Comparison of ENCODE assay signal across 29 cellular contexts in genomic region chr4:183984561-183984960, GRCh38.
"Had no signal": no experiment of that assay in that cellular context is flagged by ENCODE, and none has a peak within 500 bp of the region (broad histone marks: within the 10 kb centered on the region; RNA-seq: fewer than 3 reads in every experiment).

No MANE protein-coding gene starts in this region.

- H3K27ac Mint-ChIP-seq: activated B cell treated with CpG ODN at 0.5 μM for 24 hours; activated CD4-positive, alpha-beta T cell treated with anti-CD3 and anti-CD28 coated beads for 36 hours; activated naive CD8-positive, alpha-beta T cell treated with anti-CD3 and anti-CD28 coated beads for 36 hours; activated T-helper 2 cell treated with anti-CD3 and anti-CD28 coated beads, Interferon-gamma antibody, Interleukin-2, Interleukin-4, amounts not matched to agents 10 μg/mL and 5 μg/mL and 100 μg/mL, durations not matched to agents 14 hours and 24 hours and 36 hours; dendritic cell treated with granulocyte-macrophage colony-stimulating factor and Interleukin-4, amounts not matched to agents 40 ng/mL and 50 ng/mL, for 4 days; natural killer cell; stimulated activated naive B cell treated with anti-CD40 and anti-IgM and Interleukin-4, amounts not matched to agents 10 μg/mL and 1 μg/mL and 100 μg/mL, for 72 hours; T-helper 17 cell had no signal

- H2AFZ ChIP-seq: parathyroid adenoma had no signal

- H3K27ac ChIP-seq: foreskin keratinocyte, lower lobe of right lung, neutrophil, parathyroid adenoma, SK-N-MC, thyroid gland had no signal

- H3K36me3 ChIP-seq: lower lobe of right lung, neutrophil, thyroid gland had no signal

- H3K4me1 ChIP-seq: parathyroid adenoma had no signal

- H3K9me3 Mint-ChIP-seq: activated B cell treated with CpG ODN at 0.5 μM for 24 hours; activated naive CD8-positive, alpha-beta T cell treated with anti-CD3 and anti-CD28 coated beads for 36 hours; activated T-cell treated with anti-CD3 and anti-CD28 coated beads, Interleukin-2, amount 50 U/mL, for 4 hours; activated T-helper 2 cell treated with anti-CD3 and anti-CD28 coated beads, Interferon-gamma antibody, Interleukin-2, Interleukin-4, amounts not matched to agents 10 μg/mL and 5 μg/mL and 100 μg/mL, durations not matched to agents 14 hours and 24 hours and 36 hours; dendritic cell treated with granulocyte-macrophage colony-stimulating factor and Interleukin-4, amounts not matched to agents 40 ng/mL and 50 ng/mL, for 4 days; natural killer cell; stimulated activated naive B cell treated with anti-CD40 and anti-IgM and Interleukin-4, amounts not matched to agents 10 μg/mL and 1 μg/mL and 100 μg/mL, for 72 hours had no signal

- ATAC-seq: activated CD4-positive, alpha-beta T cell treated with anti-CD3 and anti-CD28 coated beads for 36 hours; activated T-cell treated with anti-CD3 and anti-CD28 coated beads, Interleukin-2, amount 50 U/mL, for 4 hours; foreskin keratinocyte; left colon; lower lobe of right lung; natural killer cell; sciatic nerve; stimulated activated naive B cell treated with anti-CD40 and anti-IgM and Interleukin-4, amounts not matched to agents 10 μg/mL and 1 μg/mL and 100 μg/mL, for 72 hours; T-helper 17 cell had no signal

- H3K79me2 ChIP-seq: parathyroid adenoma had no signal

- H3K9me3 ChIP-seq: lower lobe of right lung, neutrophil, thyroid gland had no signal

- H3K27me3 ChIP-seq: foreskin keratinocyte, neutrophil, thyroid gland had no signal

- H3K4me3 Mint-ChIP-seq: activated B cell treated with CpG ODN at 0.5 μM for 24 hours; activated CD4-positive, alpha-beta T cell treated with anti-CD3 and anti-CD28 coated beads for 36 hours; activated naive CD8-positive, alpha-beta T cell treated with anti-CD3 and anti-CD28 coated beads for 36 hours; activated T-cell treated with anti-CD3 and anti-CD28 coated beads, Interleukin-2, amount 50 U/mL, for 4 hours; dendritic cell treated with granulocyte-macrophage colony-stimulating factor and Interleukin-4, amounts not matched to agents 40 ng/mL and 50 ng/mL, for 4 days; natural killer cell; stimulated activated naive B cell treated with anti-CD40 and anti-IgM and Interleukin-4, amounts not matched to agents 10 μg/mL and 1 μg/mL and 100 μg/mL, for 72 hours; T-helper 17 cell had no signal

- FAIRE-seq: islet of Langerhans, small intestine had no signal

- H3K36me3 Mint-ChIP-seq: activated naive CD8-positive, alpha-beta T cell treated with anti-CD3 and anti-CD28 coated beads for 36 hours; natural killer cell; stimulated activated naive B cell treated with anti-CD40 and anti-IgM and Interleukin-4, amounts not matched to agents 10 μg/mL and 1 μg/mL and 100 μg/mL, for 72 hours had no signal

- H3K9ac ChIP-seq: parathyroid adenoma had no signal

- DNase-seq: activated B cell treated with CpG ODN at 0.5 μM for 24 hours; activated CD4-positive, alpha-beta T cell treated with anti-CD3 and anti-CD28 coated beads for 36 hours; activated CD4-positive, alpha-beta T cell treated with anti-CD3 and anti-CD28 coated beads, Interleukin-2, amount 50 U/mL, for 4 hours; activated CD8-positive, alpha-beta memory T cell treated with anti-CD3 and anti-CD28 coated beads for 24 hours; activated CD8-positive, alpha-beta memory T cell treated with anti-CD3 and anti-CD28 coated beads, Interleukin-2, amount 50 U/mL, for 48 hours; activated naive CD4-positive, alpha-beta T cell treated with Interleukin-2 at 50 U/mL for 16 hours; activated naive CD8-positive, alpha-beta T cell treated with anti-CD3 and anti-CD28 coated beads for 36 hours; activated T-cell treated with anti-CD3 and anti-CD28 coated beads, Interleukin-2, amount 50 U/mL, for 4 hours; effector CD8-positive, alpha-beta T cell; erythroblast; foreskin keratinocyte; left colon; lower lobe of right lung; natural killer cell; small intestine; stimulated activated CD4-positive, alpha-beta T cell treated with anti-CD3 and anti-CD28 coated beads, Interleukin-15, amount 100 ng/mL, for 24 hours; stimulated activated CD4-positive, alpha-beta T cell treated with anti-CD3 and anti-CD28 coated beads, Interleukin-2, amount 100 ng/mL, for 48 hours; stimulated activated CD8-positive, alpha-beta memory T cell treated with anti-CD3 and anti-CD28 coated beads, Interleukin-4, amount 100 ng/mL, for 48 hours; stimulated activated naive B cell treated with anti-CD40 and anti-IgM and Interleukin-4, amounts not matched to agents 10 μg/mL and 1 μg/mL and 100 μg/mL, for 72 hours; SW 1271; T-helper 17 cell; thyroid gland had no signal

- H3K27me3 Mint-ChIP-seq: activated B cell treated with CpG ODN at 0.5 μM for 24 hours; activated CD4-positive, alpha-beta T cell treated with anti-CD3 and anti-CD28 coated beads for 36 hours; dendritic cell treated with granulocyte-macrophage colony-stimulating factor and Interleukin-4, amounts not matched to agents 40 ng/mL and 50 ng/mL, for 4 days; stimulated activated naive B cell treated with anti-CD40 and anti-IgM and Interleukin-4, amounts not matched to agents 10 μg/mL and 1 μg/mL and 100 μg/mL, for 72 hours had no signal

- H3K4me3 ChIP-seq: lower lobe of right lung, SK-N-MC, thyroid gland had no signal

- H3K4me1 Mint-ChIP-seq: activated B cell treated with CpG ODN at 0.5 μM for 24 hours; activated CD4-positive, alpha-beta T cell treated with anti-CD3 and anti-CD28 coated beads for 36 hours; activated naive CD8-positive, alpha-beta T cell treated with anti-CD3 and anti-CD28 coated beads for 36 hours; natural killer cell; stimulated activated naive B cell treated with anti-CD40 and anti-IgM and Interleukin-4, amounts not matched to agents 10 μg/mL and 1 μg/mL and 100 μg/mL, for 72 hours; T-helper 17 cell had no signal
